In genomic region chr11:125165664-125166346, GRCh38 we compare ENCODE assay signal across 8 cellular contexts. TPM values are rescaled to one million over a fixed set of nuclear protein-coding genes. Genes with fewer than 3 reads are reported as not detected.
DNase-seq lines count a peak whose midpoint lies in the region; TF ChIP-seq lines count a peak whose summit lies in the region.

No MANE protein-coding gene starts in this region.

- H3K9me3 ChIP-seq in SJCRH30 (replicated peaks) = no peaks in the 10 kb centered on the region
- H3K9me3 ChIP-seq in ovary = no peaks in the 10 kb centered on the region
- H3K9me3 ChIP-seq in Karpas-422 (ENCODE audit: low read length) = no peaks in the 10 kb centered on the region

- peaks cover 79% of the 10 kb centered on the region for H3K27me3 Mint-ChIP-seq in activated CD4-positive, alpha-beta T cell treated with anti-CD3 and anti-CD28 coated beads, Interleukin-2, amount 10 ng/mL, durations not matched to agents 24 days and 14 days

- H2AFZ ChIP-seq in Karpas-422 (ENCODE audit: low read length) = no peak overlapping the region

- no peak for TF ChIP-seq EP300 in ovary (IDR thresholded peaks at IDR 0.05)

- H3K9me2 ChIP-seq in Karpas-422 (replicated peaks; ENCODE audit: insufficient read depth, low read length) = no peaks in the 10 kb centered on the region

- peaks cover 19% of the 10 kb centered on the region for H3K4me1 Mint-ChIP-seq in activated CD4-positive, alpha-beta T cell treated with anti-CD3 and anti-CD28 coated beads, Interleukin-2, amount 10 ng/mL, durations not matched to agents 24 days and 14 days

- no peak overlapping the region for H3K4me2 ChIP-seq in Karpas-422 (ENCODE audit: low read depth, low read length, poor library complexity, severe bottlenecking)

- H4K20me1 ChIP-seq in Karpas-422 (ENCODE audit: insufficient read depth, low read depth, low read length) = no peaks in the 10 kb centered on the region

- peaks cover 29% of the 10 kb centered on the region for H3K4me1 ChIP-seq in SJCRH30
- peaks cover 16% of the 10 kb centered on the region for H3K4me1 ChIP-seq in ovary (ENCODE audit: insufficient read depth)
- no peaks in the 10 kb centered on the region for H3K4me1 ChIP-seq in Karpas-422 (ENCODE audit: low read length)

- no peak for DNase-seq in activated CD4-positive, alpha-beta T cell treated with anti-CD3 and anti-CD28 coated beads, Interleukin-2, amount 10 ng/mL, durations not matched to agents 24 days and 14 days
- DNase-seq in activated CD4-positive, alpha-beta T cell treated with anti-CD3 and anti-CD28 coated beads, Interleukin-2, amount 50 U/mL, for 1 hour = no peak
- peak; percentile 14 to 40 for DNase-seq in SJCRH30
- peak; percentile 40 for DNase-seq in fibroblast of pulmonary artery (ENCODE audit: low read depth)
- DNase-seq in ovary = peak in 2 of 5 donors; percentile 26 to 40
- no peak for DNase-seq in Karpas-422
- no peak for DNase-seq in COLO829 (ENCODE audit: low spot score)
- no peak for DNase-seq in NCI-H345 treated with DMSO at 0.1 percent for 48 hours (lab: John Stamatoyannopoulos, UW; ENCODE audit: unreplicated experiment)

- TF ChIP-seq CTCF in fibroblast of pulmonary artery (IDR thresholded peaks at IDR 0.05; ENCODE audit: low read length, missing control alignments) (no peak), ovary (IDR thresholded peaks at IDR 0.05) (no peak)

- no peak overlapping the region for H3K9ac ChIP-seq in Karpas-422 (ENCODE audit: low read length)

- H3K27ac ChIP-seq in SJCRH30 = peak overlapping the region; percentile 74
- peak overlapping the region; percentile 88 to 91 for H3K27ac ChIP-seq in ovary
- H3K27ac ChIP-seq in Karpas-422 (ENCODE audit: low read length) = no peak overlapping the region

- H3K36me3 ChIP-seq in SJCRH30 (no peaks in the 10 kb centered on the region), ovary (no peaks in the 10 kb centered on the region), Karpas-422 (ENCODE audit: insufficient read depth, low read length) (no peaks in the 10 kb centered on the region)

- H3K9me3 Mint-ChIP-seq in activated CD4-positive, alpha-beta T cell treated with anti-CD3 and anti-CD28 coated beads, Interleukin-2, amount 10 ng/mL, durations not matched to agents 24 days and 14 days = no peaks in the 10 kb centered on the region

- intact Hi-C loops in activated CD4-positive, alpha-beta T cell treated with anti-CD3 and anti-CD28 coated beads, Interleukin-2, amount 10 ng/mL, durations not matched to agents 24 days and 14 days (cut with micrococcal nuclease) = loop anchor here (2.0 to 10.0 kb wide), 3 partner anchors 179 to 411 kb away; partner anchors contain the start of gene VSIG2
- intact Hi-C loops in ovary (cut with DNase I) = loop anchor here (2.0 to 5.0 kb wide), 3 partner anchors 56 to 181 kb away; no protein-coding TSS in a partner anchor

- peaks cover 2% of the 10 kb centered on the region for H3K36me3 Mint-ChIP-seq in activated CD4-positive, alpha-beta T cell treated with anti-CD3 and anti-CD28 coated beads, Interleukin-2, amount 10 ng/mL, durations not matched to agents 24 days and 14 days (ENCODE audit: low read depth)

- WGBS in ovary, 3 donors = 0 to 1% (median 1%) methylated on average over 46 of the region's 46 CpGs

- H3K4me3 ChIP-seq in SJCRH30 (peak overlapping the region; percentile 95), fibroblast of pulmonary artery (replicated peaks; ENCODE audit: low read depth, low read length) (peak overlapping the region; percentile 70), ovary (peak overlapping the region; percentile 62), Karpas-422 (ENCODE audit: low read length) (no peak overlapping the region)

- TF ChIP-seq POLR2A in ovary (IDR thresholded peaks at IDR 0.05) = no peak

- no peaks in the 10 kb centered on the region for H3K79me2 ChIP-seq in Karpas-422 (ENCODE audit: low read length)

- H3K4me3 Mint-ChIP-seq in activated CD4-positive, alpha-beta T cell treated with anti-CD3 and anti-CD28 coated beads, Interleukin-2, amount 10 ng/mL, durations not matched to agents 24 days and 14 days = peak overlapping the region; percentile 82

- H3K27me3 ChIP-seq in SJCRH30 (no peaks in the 10 kb centered on the region), ovary (no peaks in the 10 kb centered on the region), Karpas-422 (ENCODE audit: low read length) (no peaks in the 10 kb centered on the region)

- H3K27ac Mint-ChIP-seq in activated CD4-positive, alpha-beta T cell treated with anti-CD3 and anti-CD28 coated beads, Interleukin-2, amount 10 ng/mL, durations not matched to agents 24 days and 14 days = no peak overlapping the region

RNA-seq across cellular contexts. Expression of gene PKNOX2, which starts 1.3 kb away (rescaled TPM):
- total RNA-seq in activated CD4-positive, alpha-beta T cell treated with anti-CD3 and anti-CD28 coated beads, Interleukin-2, amount 10 ng/mL, durations not matched to agents 24 days and 14 days = not detected in 2 replicates
- 13.1 and 15.1 TPM in 2 replicates for total RNA-seq in SJCRH30 (2014; rRNA removed; shearing (Covaris generic))
- total RNA-seq in ovary = 10 to 100 TPM; 11.8 to 42.3 (median 30.2) TPM
- 10 to 100 TPM; 10.6 to 13.0 TPM for polyA plus RNA-seq in ovary
- total RNA-seq in Karpas-422 (2014; rRNA removed; shearing (Covaris generic); ENCODE audit: low replicate concordance) = 0.18 and 1.5 TPM in 2 replicates

RNA-seq across cellular contexts. Expression of gene TMEM218, which starts 54.4 kb away (rescaled TPM):
- total RNA-seq in activated CD4-positive, alpha-beta T cell treated with anti-CD3 and anti-CD28 coated beads, Interleukin-2, amount 10 ng/mL, durations not matched to agents 24 days and 14 days = 17.3 and 18.2 TPM in 2 replicates
- 19.1 and 22.0 TPM in 2 replicates for total RNA-seq in SJCRH30 (2014; rRNA removed; shearing (Covaris generic))
- 10 to 100 TPM; 13.0 to 20.6 (median 16.7) TPM for total RNA-seq in ovary
- 10 to 100 TPM; 31.8 to 37.3 TPM for polyA plus RNA-seq in ovary
- 23.2 and 46.9 TPM in 2 replicates for total RNA-seq in Karpas-422 (2014; rRNA removed; shearing (Covaris generic); ENCODE audit: low replicate concordance)

Comparison
In these comparisons a context has a peak if more than half of its experiments do, and no peak if none do; other contexts are left out.
1. DNase-seq: peak in SJCRH30 (2 of 2) and fibroblast of pulmonary artery (single experiment); none in activated CD4-positive, alpha-beta T cell treated with anti-CD3 and anti-CD28 coated beads, Interleukin-2, amount 10 ng/mL, durations not matched to agents 24 days and 14 days (single experiment), activated CD4-positive, alpha-beta T cell treated with anti-CD3 and anti-CD28 coated beads, Interleukin-2, amount 50 U/mL, for 1 hour (single experiment), Karpas-422 (single experiment), COLO829 (single experiment) and NCI-H345 treated with DMSO at 0.1 percent for 48 hours (single experiment).